ENCODE assay signal across 9 cellular contexts in genomic region chr12:68042212-68042699, GRCh38. TPM values are rescaled to one million over a fixed set of nuclear protein-coding genes. Genes with fewer than 3 reads are reported as not detected.
DNase-seq lines count a peak whose midpoint lies in the region; ATAC-seq and TF ChIP-seq lines count a peak whose summit lies in the region.
"Had no signal": no experiment of that assay in that cellular context is flagged by ENCODE, and none has a peak within 500 bp of the region (broad histone marks: within the 10 kb centered on the region; RNA-seq: fewer than 3 reads in every experiment).

No MANE protein-coding gene starts in this region.

- peak overlapping the region; percentile 36 for H3K4me2 ChIP-seq in OCI-LY3 (ENCODE audit: low read length)

- H3K4me1 ChIP-seq in OCI-LY3 (ENCODE audit: low read length) = peaks cover 24% of the 10 kb centered on the region

- peak overlapping the region; percentile 84 for H2AFZ ChIP-seq in OCI-LY3 (ENCODE audit: low read depth, low read length)

- no peak; the same call in 1 of the 2 replicates for TF ChIP-seq CTCF in AG10803 (conservative IDR thresholded peaks at IDR 0.05; ENCODE audit: low read length)
- peak; percentile 39 for TF ChIP-seq CTCF in OCI-LY3 (IDR thresholded peaks at IDR 0.05; ENCODE audit: low read depth, low read length)

- H4K20me1 ChIP-seq in OCI-LY3 (ENCODE audit: insufficient read depth, low read length) = no peaks in the 10 kb centered on the region

- H3K4me3 ChIP-seq in AG10803 (ENCODE audit: low read length) (no peak overlapping the region), OCI-LY3 (ENCODE audit: low read length) (no peak overlapping the region)

- no peaks in the 10 kb centered on the region for H3K27me3 ChIP-seq in OCI-LY3 (ENCODE audit: low read depth, low read length)

- H3K79me2 ChIP-seq in OCI-LY3 (ENCODE audit: low read length) = no peaks in the 10 kb centered on the region

- no peaks in the 10 kb centered on the region for H3K36me3 ChIP-seq in OCI-LY3 (replicated peaks; ENCODE audit: low read depth, low read length)

- peak; percentile 4 for DNase-seq in AG10803 (ENCODE audit: low read depth)
- DNase-seq in left cardiac atrium = no peak
- DNase-seq in T-helper 9 cell = no peak
- DNase-seq in NCI-H2196 treated with DMSO at 0.1 percent for 48 hours (lab: John Stamatoyannopoulos, UW; ENCODE audit: unreplicated experiment) = no peak
- no peak for DNase-seq in NCI-H2196 (lab: John Stamatoyannopoulos, UW; ENCODE audit: unreplicated experiment)

- ATAC-seq in GM18511 (IDR thresholded peaks at IDR 0.05; ENCODE audit: unreplicated experiment) (peak; percentile 83), HG02870 (IDR thresholded peaks at IDR 0.05; ENCODE audit: unreplicated experiment) (peak; percentile 73), left cardiac atrium (peak; percentile 27 to 44)

- H3K9ac ChIP-seq in OCI-LY3 (ENCODE audit: low read length) = no peak overlapping the region

- intact Hi-C loops in left cardiac atrium (cut with DNase I) = loop anchor here in 1 of 2 donors (5.0 kb wide), 1 partner anchor 275 kb away; no protein-coding TSS in a partner anchor

- no peak overlapping the region for H3K27ac ChIP-seq in OCI-LY3 (ENCODE audit: low read length)
- H3K27ac ChIP-seq: HL-60 had no signal

- no peaks in the 10 kb centered on the region for H3K9me3 ChIP-seq in OCI-LY3 (ENCODE audit: insufficient read depth, low read length)

RNA-seq across cellular contexts. Expression of gene IFNG-AS1, which starts 53.0 kb away (rescaled TPM):
- 1 to 10 TPM in 1 of 2 donors, under 1 TPM in 1; 0.15 to 1.0 TPM for total RNA-seq in left cardiac atrium
